Comparison of ENCODE assay signal across 20 cellular contexts in genomic region chr1:25575191-25575590, GRCh38. TPM values are rescaled to one million over a fixed set of nuclear protein-coding genes. Genes with fewer than 3 reads are reported as not detected.
DNase-seq lines count a peak whose midpoint lies in the region; ATAC-seq, FAIRE-seq and TF ChIP-seq lines count a peak whose summit lies in the region.
"Had no signal": no experiment of that assay in that cellular context is flagged by ENCODE, and none has a peak within 500 bp of the region (broad histone marks: within the 10 kb centered on the region; RNA-seq: fewer than 3 reads in every experiment).

No MANE protein-coding gene starts in this region.

- no peak overlapping the region for H2AFZ ChIP-seq in K562 (ENCODE audit: low read depth, low read length)

- in situ Hi-C loops in K562 (cut with MboI) = no loop called here

- H3K4me1 Mint-ChIP-seq in CD4-positive, CD25-positive, alpha-beta regulatory T cell = peaks cover 0 to 38% (median 10%) of the 10 kb centered on the region in 4 donors
- peaks cover 9 to 51% (median 36%) of the 10 kb centered on the region in 7 donors for H3K4me1 Mint-ChIP-seq in naive thymus-derived CD4-positive, alpha-beta T cell

- TF ChIP-seq RAD21 in K562 (CRISPR knock-in tag; conservative IDR thresholded peaks at IDR 0.05 in 1 of 2, IDR thresholded peaks at IDR 0.05 in 1 of 2) = no peak

- peaks cover 9% of the 10 kb centered on the region for H3K4me1 ChIP-seq in CD4-positive, CD25-positive, alpha-beta regulatory T cell (ENCODE audit: control insufficient read depth, insufficient read depth, low read length, poor library complexity, severe bottlenecking)
- peaks cover 1 to 27% of the 10 kb centered on the region in 2 experiments; a peak in 4 of 5 replicates for H3K4me1 ChIP-seq in K562 (replicated peaks in 1 of 2; ENCODE audit: control insufficient read depth in 2 of 2, insufficient read depth in 2 of 2, low read length in 2 of 2)
- H3K4me1 ChIP-seq in naive thymus-derived CD4-positive, alpha-beta T cell (ENCODE audit: control insufficient read depth in 2 of 2, insufficient read depth in 2 of 2, low read length in 2 of 2) = peaks cover 8 to 24% of the 10 kb centered on the region in 2 donors

- ATAC-seq in CD4-positive, CD25-positive, alpha-beta regulatory T cell (ENCODE audit: low read depth in 2 of 2) = no peak
- ATAC-seq in K562 = no peak
- ATAC-seq in naive thymus-derived CD4-positive, alpha-beta T cell = no peak
- ATAC-seq: CD8-positive, alpha-beta T cell had no signal

- no peaks in the 10 kb centered on the region for H3K9me3 Mint-ChIP-seq in CD4-positive, CD25-positive, alpha-beta regulatory T cell
- no peaks in the 10 kb centered on the region for H3K9me3 Mint-ChIP-seq in naive thymus-derived CD4-positive, alpha-beta T cell
- H3K9me3 Mint-ChIP-seq: CD14-positive monocyte; CD8-positive, alpha-beta T cell; H9 had no signal

- H3K4me3 ChIP-seq in CD4-positive, CD25-positive, alpha-beta regulatory T cell (ENCODE audit: low read depth, low read length) = no peak overlapping the region
- H3K4me3 ChIP-seq in K562 = no peak overlapping the region
- no peak overlapping the region for H3K4me3 ChIP-seq in naive thymus-derived CD4-positive, alpha-beta T cell (ENCODE audit: low read length)
- H3K4me3 ChIP-seq: BLaER1 had no signal

- peak overlapping the region in 2 of 3 donors; percentile 32 to 49 for H3K27ac Mint-ChIP-seq in CD4-positive, CD25-positive, alpha-beta regulatory T cell
- peak overlapping the region in 6 of 9 donors; percentile 30 to 74 (median 56) for H3K27ac Mint-ChIP-seq in naive thymus-derived CD4-positive, alpha-beta T cell
- H3K27ac Mint-ChIP-seq: CD14-positive monocyte; CD8-positive, alpha-beta T cell had no signal

- TF ChIP-seq POLR2A in K562 (conservative IDR thresholded peaks at IDR 0.05) = no peak

- peaks cover 4% of the 10 kb centered on the region for H3K36me3 Mint-ChIP-seq in CD4-positive, CD25-positive, alpha-beta regulatory T cell
- no peaks in the 10 kb centered on the region for H3K36me3 Mint-ChIP-seq in naive thymus-derived CD4-positive, alpha-beta T cell
- H3K36me3 Mint-ChIP-seq: CD14-positive monocyte; CD8-positive, alpha-beta T cell had no signal

- H3K4me2 ChIP-seq in K562 (ENCODE audit: insufficient read depth, low read length) = no peak overlapping the region
- H3K4me2 ChIP-seq: BLaER1 had no signal

- DNase-seq in CD4-positive, CD25-positive, alpha-beta regulatory T cell = no peak
- DNase-seq in NCI-H2171 treated with DMSO at 0.1 percent for 48 hours (lab: John Stamatoyannopoulos, UW) (peak; percentile 80), K562 (ENCODE audit: extremely low read depth in 1 of 4, low spot score in 3 of 4) (no peak), NCI-H146 (lab: John Stamatoyannopoulos, UW) (no peak), cortex of kidney (lab: John Stamatoyannopoulos, UW) (no peak), HEK293T (ENCODE audit: extremely low spot score) (no peak)
- no peak for DNase-seq in naive thymus-derived CD4-positive, alpha-beta T cell
- no peak for DNase-seq in stimulated activated CD4-positive, alpha-beta T cell treated with anti-CD3 and anti-CD28 coated beads, Interleukin-2, amount 100 ng/mL, for 48 hours
- DNase-seq: 8988T; Calu3; CD8-positive, alpha-beta T cell; DMS 273 treated with DMSO at 0.1 percent for 48 hours; DMS79; GDM1; GOT3; H9 had no signal

- no peaks in the 10 kb centered on the region for H3K27me3 Mint-ChIP-seq in CD4-positive, CD25-positive, alpha-beta regulatory T cell
- H3K27me3 Mint-ChIP-seq in naive thymus-derived CD4-positive, alpha-beta T cell = peaks cover 0 to 3% (median 0%) of the 10 kb centered on the region in 5 donors

- no peak for TF ChIP-seq CTCF in K562 (IDR thresholded peaks at IDR 0.05 in 2 of 3, conservative IDR thresholded peaks at IDR 0.05 in 1 of 3; ENCODE audit: insufficient read depth in 2 of 3, low read depth in 1 of 3, low read length in 3 of 3)

- no peaks in the 10 kb centered on the region for H3K9me1 ChIP-seq in K562 (ENCODE audit: control insufficient read depth, insufficient read depth, low read length)

- BruUV-seq in K562 (replicated peaks; lab: Mats Ljungman, UMichigan) = no TSS peak

- H3K4me3 Mint-ChIP-seq in CD4-positive, CD25-positive, alpha-beta regulatory T cell = no peak overlapping the region
- H3K4me3 Mint-ChIP-seq in naive thymus-derived CD4-positive, alpha-beta T cell = peak overlapping the region in 1 of 10 donors; percentile 19
- H3K4me3 Mint-ChIP-seq: CD14-positive monocyte; CD8-positive, alpha-beta T cell had no signal

- 35% methylated on average over 2 of the region's 2 CpGs for WGBS in K562 (ENCODE audit: insufficient coverage, low coverage, missing lambda C conversion rate)

- H3K9ac ChIP-seq in K562 (ENCODE audit: insufficient read depth in 1 of 2, low read depth in 2 of 2, low read length in 2 of 2) = no peak overlapping the region
- H3K9ac ChIP-seq: BLaER1 had no signal

- no peaks in the 10 kb centered on the region for H3K27me3 ChIP-seq in CD4-positive, CD25-positive, alpha-beta regulatory T cell (ENCODE audit: control insufficient read depth, insufficient read depth, low read length)
- H3K27me3 ChIP-seq in K562 (ENCODE audit: control insufficient read depth in 2 of 2, insufficient read depth in 2 of 2, low read length in 2 of 2) = peaks cover 26 to 60% of the 10 kb centered on the region in 2 experiments
- no peaks in the 10 kb centered on the region for H3K27me3 ChIP-seq in naive thymus-derived CD4-positive, alpha-beta T cell (ENCODE audit: control insufficient read depth in 2 of 2, insufficient read depth in 2 of 2, low read length in 2 of 2)
- H3K27me3 ChIP-seq: BLaER1 had no signal

- TF ChIP-seq EP300 in K562 (IDR thresholded peaks at IDR 0.05; ENCODE audit: low read length) = no peak

- no peak overlapping the region for H3K27ac ChIP-seq in CD4-positive, CD25-positive, alpha-beta regulatory T cell (ENCODE audit: insufficient read depth, low read length, poor library complexity, severe bottlenecking)
- H3K27ac ChIP-seq in K562 (ENCODE audit: extremely low read depth, low read depth, low read length) = no peak overlapping the region
- H3K27ac ChIP-seq in naive thymus-derived CD4-positive, alpha-beta T cell (ENCODE audit: low read depth, low read length) = no peak overlapping the region
- H3K27ac ChIP-seq: BLaER1 had no signal

- CTCF ChIA-PET in K562 (lab: Yijun Ruan, JAX; ENCODE audit: low intra/inter-chr PET ratio) (no interaction called here), HEK293T (lab: Yijun Ruan, JAX) (interaction anchor here (0.6 kb wide), 1 partner anchor 1898 kb away, joined by 3 read pairs; no protein-coding TSS in a partner anchor)
- CTCF ChIA-PET in naive thymus-derived CD4-positive, alpha-beta T cell (lab: Charles Lee) = interaction anchor here (0.6 kb wide), 1 partner anchor 84 kb away, joined by 3 read pairs; no protein-coding TSS in a partner anchor

- intact Hi-C loops in K562 (cut with micrococcal nuclease) = no loop called here
- intact Hi-C loops in naive thymus-derived CD4-positive, alpha-beta T cell (cut with micrococcal nuclease) = no loop called here

- no peaks in the 10 kb centered on the region for H3K9me3 ChIP-seq in CD4-positive, CD25-positive, alpha-beta regulatory T cell (ENCODE audit: control insufficient read depth in 2 of 2, low read length in 2 of 2)
- H3K9me3 ChIP-seq in K562 (replicated peaks; ENCODE audit: control insufficient read depth, insufficient read depth, low read depth, low read length) = no peaks in the 10 kb centered on the region
- H3K9me3 ChIP-seq in naive thymus-derived CD4-positive, alpha-beta T cell (ENCODE audit: control insufficient read depth in 2 of 3, low read length in 3 of 3) = no peaks in the 10 kb centered on the region
- H3K9me3 ChIP-seq: BLaER1 had no signal

- no peaks in the 10 kb centered on the region for H3K36me3 ChIP-seq in CD4-positive, CD25-positive, alpha-beta regulatory T cell (ENCODE audit: control insufficient read depth, insufficient read depth, low read length)
- H3K36me3 ChIP-seq in K562 (ENCODE audit: control insufficient read depth, insufficient read depth, low read length) = no peaks in the 10 kb centered on the region
- H3K36me3 ChIP-seq in naive thymus-derived CD4-positive, alpha-beta T cell (ENCODE audit: control insufficient read depth in 2 of 3, insufficient read depth in 3 of 3, low read length in 3 of 3) = no peaks in the 10 kb centered on the region
- H3K36me3 ChIP-seq: BLaER1 had no signal

- POLR2A ChIA-PET in K562 (lab: Yijun Ruan, JAX) = interaction anchor here (0.6 to 1.7 kb wide), 3 partner anchors 9 to 117 kb away, joined by 3 to 9 read pairs (median 4); no protein-coding TSS in a partner anchor
- POLR2A ChIA-PET in naive thymus-derived CD4-positive, alpha-beta T cell (lab: Charles Lee) = interaction anchor here (0.9 to 1.8 kb wide), 2 partner anchors 10 to 28 kb away, joined by 3 to 10 read pairs; no protein-coding TSS in a partner anchor
- POLR2A ChIA-PET in HEK293T (lab: Yijun Ruan, JAX) = no interaction called here

- no peaks in the 10 kb centered on the region for H3K79me2 ChIP-seq in K562 (ENCODE audit: control insufficient read depth, insufficient read depth, low read length)

- 0 out of 2 replicates have a peak, but pooled peaks cover 5% of the 10 kb centered on the region for H4K20me1 ChIP-seq in K562 (replicated peaks; ENCODE audit: control insufficient read depth, insufficient read depth, low read length)
- H4K20me1 ChIP-seq: BLaER1 had no signal

- FAIRE-seq in K562 (lab: Jason Lieb, UNC) = no peak
- FAIRE-seq: GM12892, GM18507 had no signal

RNA-seq across cellular contexts. Expression of gene LDLRAP1, which starts 31.8 kb away (rescaled TPM):
- total RNA-seq in CD4-positive, CD25-positive, alpha-beta regulatory T cell = 98.7 TPM
- 100 to 1,000 TPM; 170 to 326 (median 258) TPM for polyA plus RNA-seq in CD4-positive, CD25-positive, alpha-beta regulatory T cell
- 30.0 and 73.0 TPM in 2 replicates for total RNA-seq in K562 (2011; cell fraction: chromatin; rRNA removed; ENCODE audit: low replicate concordance)
- total RNA-seq in K562 (2011; cell fraction: nucleolus; rRNA removed) = 38.5 and 41.1 TPM in 2 replicates
- total RNA-seq in K562 (2011; cell fraction: nucleoplasm; rRNA removed) = 33.9 and 37.2 TPM in 2 replicates
- total RNA-seq in K562 (2014; rRNA removed) = 14.2 and 19.0 TPM in 2 replicates
- total RNA-seq in K562 (2014; rRNA removed; fragmentation: Illumina TruSeq; extraction: Trizol) = 10.9 and 13.0 TPM in 2 replicates
- total RNA-seq in K562 (2015; rRNA removed; fragmentation: Illumina TruSeq; extraction: Trizol) = 16.3 and 17.7 TPM in 2 replicates
- 28.8 and 29.2 TPM in 2 replicates for total RNA-seq in K562 (2021)
- 16.2 and 25.0 TPM in 2 replicates for polyA plus RNA-seq in K562 (2011; rRNA removed)
- polyA plus RNA-seq in K562 (2011; cell fraction: cytosol; rRNA removed) = 22.4 and 23.7 TPM in 2 replicates
- 69.9 and 75.9 TPM in 2 replicates for polyA plus RNA-seq in K562 (2011; cell fraction: nucleus; rRNA removed)
- polyA plus RNA-seq in K562 (2012) = 24.3 and 30.1 TPM in 2 replicates
- polyA plus RNA-seq in K562 (2014; fragmentation: Illumina TruSeq; extraction: Trizol) = 26.8 and 29.6 TPM in 2 replicates
- 1 to 10 TPM in 1 of 2 experiments, under 1 TPM in 1; 0.56 to 1.4 TPM for polyA plus RNA-seq in K562 (2014; fragmentation: Nextera tagmentation; extraction: Ambion mirVana)
- 22.2 and 25.7 TPM in 2 replicates for polyA plus RNA-seq in K562 (2014; rRNA removed)
- 11.8 and 12.8 TPM in 2 replicates for polyA minus RNA-seq in K562 (2011; rRNA and poly(A)+ RNA removed)
- 11.8 and 16.7 TPM in 2 replicates for polyA minus RNA-seq in K562 (2011; cell fraction: cytosol; rRNA and poly(A)+ RNA removed)
- polyA minus RNA-seq in K562 (2011; cell fraction: nucleus; rRNA and poly(A)+ RNA removed) = 6.9 and 14.2 TPM in 2 replicates
- 100 to 1,000 TPM in 4 of 5 experiments, 10 to 100 TPM in 1; 28.1 to 364 (median 159) TPM for total RNA-seq in naive thymus-derived CD4-positive, alpha-beta T cell
- polyA plus RNA-seq in naive thymus-derived CD4-positive, alpha-beta T cell = 100 to 1,000 TPM; 301 to 853 TPM

RNA-seq across cellular contexts. Expression of gene MAN1C1, which starts 41.4 kb away (rescaled TPM):
- total RNA-seq in CD4-positive, CD25-positive, alpha-beta regulatory T cell = 15.1 TPM
- polyA plus RNA-seq in CD4-positive, CD25-positive, alpha-beta regulatory T cell = 1 to 10 TPM; 3.1 to 3.5 (median 3.3) TPM
- 0.19 TPM in 1 of 2 replicates, not detected in the other for total RNA-seq in K562 (2011; cell fraction: chromatin; rRNA removed; ENCODE audit: low replicate concordance)
- total RNA-seq in K562 (2011; cell fraction: nucleolus; rRNA removed) = 0.13 and 0.50 TPM in 2 replicates
- total RNA-seq in K562 (2011; cell fraction: nucleoplasm; rRNA removed) = 0.22 and 0.46 TPM in 2 replicates
- total RNA-seq in K562 (2014; rRNA removed) = not detected in 2 replicates
- total RNA-seq in K562 (2014; rRNA removed; fragmentation: Illumina TruSeq; extraction: Trizol) = 0.15 TPM in 1 of 2 replicates, not detected in the other
- total RNA-seq in K562 (2015; rRNA removed; fragmentation: Illumina TruSeq; extraction: Trizol) = 0.18 TPM in 1 of 2 replicates, not detected in the other
- total RNA-seq in K562 (2021) = 0.22 and 0.44 TPM in 2 replicates
- 0.06 and 0.11 TPM in 2 replicates for polyA plus RNA-seq in K562 (2011; rRNA removed)
- polyA plus RNA-seq in K562 (2011; cell fraction: cytosol; rRNA removed) = 0.07 TPM in 2 replicates
- 0.07 and 0.25 TPM in 2 replicates for polyA plus RNA-seq in K562 (2011; cell fraction: nucleus; rRNA removed)
- 0.07 and 0.53 TPM in 2 replicates for polyA plus RNA-seq in K562 (2012)
- polyA plus RNA-seq in K562 (2014; fragmentation: Illumina TruSeq; extraction: Trizol) = 0.04 and 0.29 TPM in 2 replicates
- not detected for polyA plus RNA-seq in K562 (2014; fragmentation: Nextera tagmentation; extraction: Ambion mirVana)
- polyA plus RNA-seq in K562 (2014; rRNA removed) = 0.04 TPM in 1 of 2 replicates, not detected in the other
- 0.18 TPM in 1 of 2 replicates, not detected in the other for polyA minus RNA-seq in K562 (2011; rRNA and poly(A)+ RNA removed)
- not detected in 2 replicates for polyA minus RNA-seq in K562 (2011; cell fraction: cytosol; rRNA and poly(A)+ RNA removed)
- polyA minus RNA-seq in K562 (2011; cell fraction: nucleus; rRNA and poly(A)+ RNA removed) = 0.13 TPM in 1 of 2 replicates, not detected in the other
- total RNA-seq in naive thymus-derived CD4-positive, alpha-beta T cell = 10 to 100 TPM; 28.8 to 85.5 (median 69.9) TPM
- polyA plus RNA-seq in naive thymus-derived CD4-positive, alpha-beta T cell = 10 to 100 TPM; 16.0 to 30.4 TPM

Comparison
In these comparisons a context has a peak if more than half of its experiments do, and no peak if none do; other contexts are left out.
1. RNA of gene MAN1C1, which starts 41.4 kb away (total RNA-seq): 28.8 to 85.5 TPM in naive thymus-derived CD4-positive, alpha-beta T cell and 15.1 TPM in CD4-positive, CD25-positive, alpha-beta regulatory T cell (single experiment); 0.13 to 0.50 TPM in K562; every median in the first group is over 10 times any median in the second.